8 cellular contexts compared by ENCODE assay signal in genomic region chr10:31604141-31604540, GRCh38.
A peak's percentile ranks its signal among the peaks of the same experiment; 100 is the strongest.
DNase-seq lines count a peak whose midpoint lies in the region; ATAC-seq, FAIRE-seq and TF ChIP-seq lines count a peak whose summit lies in the region.

No MANE protein-coding gene starts in this region.

- ATAC-seq in pancreas = no peak
- ATAC-seq in HG02938 (IDR thresholded peaks at IDR 0.05; ENCODE audit: unreplicated experiment) = no peak

- H3K4me2 ChIP-seq in parathyroid adenoma (ENCODE audit: low read length) = peak overlapping the region; percentile 98

- H3K27me3 ChIP-seq in endodermal cell (ENCODE audit: control insufficient read depth, insufficient read depth, low read length, poor library complexity, severe bottlenecking) (no peaks in the 10 kb centered on the region), parathyroid adenoma (ENCODE audit: control insufficient read depth, insufficient read depth, low read length) (no peaks in the 10 kb centered on the region), pancreas (no peaks in the 10 kb centered on the region)

- H3K4me1 Mint-ChIP-seq in endodermal cell = no peaks in the 10 kb centered on the region

- WGBS in endodermal cell (ENCODE audit: insufficient coverage in 1 of 2, insufficient read length in 1 of 2), 2 experiments = 82 to 90% methylated on average over 6 to 11 of the region's 11 CpGs
- 86 to 88% methylated on average over 11 of the region's 11 CpGs for WGBS in pancreas, 2 donors

- no peaks in the 10 kb centered on the region for H3K9me3 Mint-ChIP-seq in endodermal cell

- peaks cover 3% of the 10 kb centered on the region for H3K27me3 Mint-ChIP-seq in endodermal cell (ENCODE audit: insufficient read depth)

- DNase-seq in EH (ENCODE audit: low read depth) = peak; percentile 62
- DNase-seq in NCI-H524 treated with DMSO at 0.1 percent for 48 hours (lab: John Stamatoyannopoulos, UW) = peak; percentile 74
- DNase-seq in endodermal cell = no peak
- DNase-seq in NK-92 (lab: John Stamatoyannopoulos, UW; ENCODE audit: unreplicated experiment) = no peak
- no peak for DNase-seq in islet precursor cell
- no peak for DNase-seq in pancreas

- peak overlapping the region; percentile 97 for H2AFZ ChIP-seq in parathyroid adenoma

- H3K4me3 ChIP-seq in endodermal cell (ENCODE audit: low read length) (peak overlapping the region; percentile 88), parathyroid adenoma (ENCODE audit: low read depth, low read length) (no peak overlapping the region), pancreas (peak overlapping the region in 1 of 4 donors; percentile 59)

- intact Hi-C loops in pancreas (cut with DNase I) = no loop called here

- no peaks in the 10 kb centered on the region for H3K9me3 ChIP-seq in endodermal cell (ENCODE audit: control insufficient read depth, low read length)
- no peaks in the 10 kb centered on the region for H3K9me3 ChIP-seq in parathyroid adenoma (ENCODE audit: control insufficient read depth, low read length)
- H3K9me3 ChIP-seq in pancreas = no peaks in the 10 kb centered on the region

- no peak for TF ChIP-seq CTCF in endodermal cell (conservative IDR thresholded peaks at IDR 0.05)
- TF ChIP-seq CTCF in parathyroid adenoma (IDR thresholded peaks at IDR 0.05) = no peak
- TF ChIP-seq CTCF in pancreas (IDR thresholded peaks at IDR 0.05) = no peak

- H3K4me1 ChIP-seq in endodermal cell (ENCODE audit: control insufficient read depth, insufficient read depth, low read length) (no peaks in the 10 kb centered on the region), parathyroid adenoma (no peaks in the 10 kb centered on the region), pancreas (no peaks in the 10 kb centered on the region)

- H3K36me3 ChIP-seq in endodermal cell (ENCODE audit: control insufficient read depth, insufficient read depth, low read length) (no peaks in the 10 kb centered on the region), parathyroid adenoma (ENCODE audit: control insufficient read depth, insufficient read depth, low read length) (no peaks in the 10 kb centered on the region), pancreas (no peaks in the 10 kb centered on the region)

- H3K27ac Mint-ChIP-seq in endodermal cell = no peak overlapping the region

- peak overlapping the region; percentile 73 for H3K4me3 Mint-ChIP-seq in endodermal cell

- H3K36me3 Mint-ChIP-seq in endodermal cell (ENCODE audit: low read depth) = no peaks in the 10 kb centered on the region

- H3K9ac ChIP-seq in endodermal cell (ENCODE audit: extremely low read depth, low read length, poor library complexity, severe bottlenecking) (no peak overlapping the region), parathyroid adenoma (no peak overlapping the region)

- H3K27ac ChIP-seq in endodermal cell (ENCODE audit: low read depth, low read length) (peak overlapping the region; percentile 73), parathyroid adenoma (no peak overlapping the region), pancreas (peak overlapping the region in 1 of 4 donors; percentile 62)

- no peaks in the 10 kb centered on the region for H3K79me2 ChIP-seq in parathyroid adenoma

- FAIRE-seq in pancreas (lab: Jason Lieb, UNC) = no peak

Comparison
In these comparisons a context has a peak if more than half of its experiments do, and no peak if none do; other contexts are left out.
1. DNase-seq: peak in EH (single experiment) and NCI-H524 treated with DMSO at 0.1 percent for 48 hours (single experiment); none in endodermal cell (single experiment), NK-92 (single experiment), islet precursor cell (single experiment) and pancreas (0 of 6).